In the genomic region with DNA sequence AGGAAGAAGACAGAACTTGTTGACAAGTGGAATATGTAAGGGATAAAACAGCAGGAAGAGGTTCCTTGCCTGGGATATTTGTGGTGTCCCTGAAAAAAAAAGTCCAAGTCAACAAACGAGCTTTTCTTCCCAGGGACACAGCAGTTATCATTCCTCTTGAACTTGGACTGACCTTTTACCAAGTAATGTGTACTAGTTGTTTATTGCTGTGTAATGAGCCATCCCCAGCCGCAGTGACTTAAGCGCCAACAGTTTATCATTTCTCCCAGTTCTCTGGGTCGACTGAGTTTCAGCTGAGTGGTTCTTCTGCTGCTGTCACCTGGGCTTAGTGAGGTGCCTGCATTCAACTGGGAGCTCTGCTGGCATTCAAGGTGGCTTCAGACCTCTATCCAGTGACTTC, we compare ENCODE assay signal across 1 cellular context.
TF ChIP-seq lines count a peak whose summit lies in the region.

No MANE protein-coding gene starts in this region.

TF ChIP-seq in HepG2, 621 proteins besides CTCF, POLR2A, EP300 and RAD21:
- TF ChIP-seq GLMP (CRISPR knock-in tag; IDR thresholded peaks at IDR 0.05; ENCODE audit: borderline replicate concordance): no peak
- no peak for TF ChIP-seq HOMEZ (CRISPR knock-in tag; IDR thresholded peaks at IDR 0.05; ENCODE audit: low read depth)
- no peak for TF ChIP-seq ZNF552 (CRISPR knock-in tag; IDR thresholded peaks at IDR 0.05; ENCODE audit: borderline replicate concordance)
- no peak for TF ChIP-seq FOSL2 (CRISPR knock-in tag; IDR thresholded peaks at IDR 0.05)
- TF ChIP-seq ATRX (CRISPR knock-in tag; IDR thresholded peaks at IDR 0.05; ENCODE audit: borderline replicate concordance): no peak
- no peak for TF ChIP-seq ZNF564 (CRISPR knock-in tag; IDR thresholded peaks at IDR 0.05)
- no peak for TF ChIP-seq ZMYM3 (CRISPR knock-in tag; IDR thresholded peaks at IDR 0.05)
- TF ChIP-seq ZSCAN22 (CRISPR knock-in tag; IDR thresholded peaks at IDR 0.05): no peak
- no peak for TF ChIP-seq KDM1A (CRISPR knock-in tag; IDR thresholded peaks at IDR 0.05)
- TF ChIP-seq MXD4 (CRISPR knock-in tag; IDR thresholded peaks at IDR 0.05): no peak
- no peak for TF ChIP-seq POGK (CRISPR knock-in tag; conservative IDR thresholded peaks at IDR 0.05)
- TF ChIP-seq, protein P1, sequence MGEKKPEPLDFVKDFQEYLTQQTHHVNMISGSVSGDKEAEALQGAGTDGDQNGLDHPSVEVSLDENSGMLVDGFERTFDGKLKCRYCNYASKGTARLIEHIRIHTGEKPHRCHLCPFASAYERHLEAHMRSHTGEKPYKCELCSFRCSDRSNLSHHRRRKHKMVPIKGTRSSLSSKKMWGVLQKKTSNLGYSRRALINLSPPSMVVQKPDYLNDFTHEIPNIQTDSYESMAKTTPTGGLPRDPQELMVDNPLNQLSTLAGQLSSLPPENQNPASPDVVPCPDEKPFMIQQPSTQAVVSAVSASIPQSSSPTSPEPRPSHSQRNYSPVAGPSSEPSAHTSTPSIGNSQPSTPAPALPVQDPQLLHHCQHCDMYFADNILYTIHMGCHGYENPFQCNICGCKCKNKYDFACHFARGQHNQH (CRISPR knock-in tag; IDR thresholded peaks at IDR 0.05): no peak
- no peak for TF ChIP-seq FOXP1 (IDR thresholded peaks at IDR 0.05)
- 0 out of 2 replicates have a peak, but pooled peaks have one; percentile 26 for TF ChIP-seq FOXP1 (CRISPR knock-in tag; IDR thresholded peaks at IDR 0.05)
- TF ChIP-seq RARA (CRISPR knock-in tag; IDR thresholded peaks at IDR 0.05): peak; percentile 63
- no peak for TF ChIP-seq SMARCE1 (IDR thresholded peaks at IDR 0.05; ENCODE audit: borderline replicate concordance)
- TF ChIP-seq PAWR (CRISPR knock-in tag; IDR thresholded peaks at IDR 0.05; ENCODE audit: borderline replicate concordance): no peak
- TF ChIP-seq SMAD3 (CRISPR knock-in tag; IDR thresholded peaks at IDR 0.05): no peak
- TF ChIP-seq EHMT2 (IDR thresholded peaks at IDR 0.05; ENCODE audit: borderline replicate concordance, low read depth, low read length): no peak
- TF ChIP-seq, protein P2, sequence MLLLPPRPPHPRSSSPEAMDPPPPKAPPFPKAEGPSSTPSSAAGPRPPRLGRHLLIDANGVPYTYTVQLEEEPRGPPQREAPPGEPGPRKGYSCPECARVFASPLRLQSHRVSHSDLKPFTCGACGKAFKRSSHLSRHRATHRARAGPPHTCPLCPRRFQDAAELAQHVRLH (CRISPR knock-in tag; IDR thresholded peaks at IDR 0.05; ENCODE audit: borderline replicate concordance, low read depth): no peak
- TF ChIP-seq ZNF331 (CRISPR knock-in tag; IDR thresholded peaks at IDR 0.05): peak; percentile 44; the same call in 1 of the 2 replicates
- no peak for TF ChIP-seq ZNF367 (CRISPR knock-in tag; IDR thresholded peaks at IDR 0.05; ENCODE audit: borderline replicate concordance)
- no peak for TF ChIP-seq MIER3 (CRISPR knock-in tag; IDR thresholded peaks at IDR 0.05; ENCODE audit: borderline replicate concordance)
- no peak for TF ChIP-seq E2F1 (CRISPR knock-in tag; IDR thresholded peaks at IDR 0.05)
- TF ChIP-seq REPIN1 (CRISPR knock-in tag; IDR thresholded peaks at IDR 0.05; ENCODE audit: borderline replicate concordance, low read depth): no peak
- TF ChIP-seq, protein P3, sequence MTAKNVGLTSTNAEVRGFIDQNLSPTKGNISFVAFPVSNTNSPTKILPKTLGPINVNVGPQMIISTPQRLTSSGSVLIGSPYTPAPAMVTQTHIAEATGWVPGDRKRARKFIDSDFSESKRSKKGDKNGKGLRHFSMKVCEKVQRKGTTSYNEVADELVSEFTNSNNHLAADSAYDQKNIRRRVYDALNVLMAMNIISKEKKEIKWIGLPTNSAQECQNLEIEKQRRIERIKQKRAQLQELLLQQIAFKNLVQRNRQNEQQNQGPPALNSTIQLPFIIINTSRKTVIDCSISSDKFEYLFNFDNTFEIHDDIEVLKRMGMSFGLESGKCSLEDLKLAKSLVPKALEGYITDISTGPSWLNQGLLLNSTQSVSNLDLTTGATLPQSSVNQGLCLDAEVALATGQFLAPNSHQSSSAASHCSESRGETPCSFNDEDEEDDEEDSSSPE (CRISPR knock-in tag; IDR thresholded peaks at IDR 0.05): no peak
- TF ChIP-seq ZBTB39 (CRISPR knock-in tag; IDR thresholded peaks at IDR 0.05): no peak
- no peak for TF ChIP-seq NR2F2 (IDR thresholded peaks at IDR 0.05; ENCODE audit: borderline replicate concordance, low read depth)
- TF ChIP-seq RXRB (CRISPR knock-in tag; IDR thresholded peaks at IDR 0.05; ENCODE audit: borderline replicate concordance): 0 out of 2 replicates have a peak, but pooled peaks have one; percentile 37
- TF ChIP-seq PPARG (CRISPR knock-in tag; conservative IDR thresholded peaks at IDR 0.05): 0 out of 2 replicates have a peak, but pooled peaks have one; percentile 33
- no peak for TF ChIP-seq ZNF782 (CRISPR knock-in tag; IDR thresholded peaks at IDR 0.05; ENCODE audit: borderline replicate concordance)
- TF ChIP-seq ISL2 (CRISPR knock-in tag; IDR thresholded peaks at IDR 0.05): no peak
- TF ChIP-seq ZMAT3 (CRISPR knock-in tag; conservative IDR thresholded peaks at IDR 0.05): no peak
- no peak for TF ChIP-seq ZBTB37 (CRISPR knock-in tag; IDR thresholded peaks at IDR 0.05)
- TF ChIP-seq HIC2 (CRISPR knock-in tag; IDR thresholded peaks at IDR 0.05; ENCODE audit: low read depth): no peak
TF ChIP-seq in HepG2: peak in this region for 5.
